Comparison of ENCODE assay signal across 18 cellular contexts in the genomic region with DNA sequence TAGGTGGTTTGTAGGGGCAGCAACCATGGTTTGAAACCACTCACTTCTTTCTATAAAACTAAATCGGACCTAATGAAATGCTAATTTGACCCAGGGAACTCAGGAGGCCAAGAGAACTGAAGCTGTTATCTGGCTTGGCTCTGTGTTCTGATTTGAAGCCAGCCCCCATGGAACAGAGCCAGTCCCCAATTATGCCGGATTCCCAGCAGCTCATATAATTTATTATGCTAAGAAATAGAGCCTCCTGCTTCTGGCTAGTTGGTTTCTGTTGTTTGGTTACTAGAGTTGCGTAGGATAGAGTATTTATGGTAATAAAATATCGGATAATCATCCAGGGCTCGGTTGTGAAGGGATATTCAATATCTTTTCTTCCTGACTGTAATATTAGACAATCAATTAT.
A peak's percentile ranks its signal among the peaks of the same experiment; 100 is the strongest.
DNase-seq lines count a peak whose midpoint lies in the region; ATAC-seq and TF ChIP-seq lines count a peak whose summit lies in the region.
"Had no signal": no experiment of that assay in that cellular context is flagged by ENCODE, and none has a peak within 500 bp of the region (broad histone marks: within the 10 kb centered on the region; RNA-seq: fewer than 3 reads in every experiment).

No MANE protein-coding gene starts in this region.

- peaks cover 0 to 4% (median 0%) of the 10 kb centered on the region in 7 donors for H3K27me3 ChIP-seq in heart right ventricle
- H3K27me3 ChIP-seq in testis, result no peaks in the 10 kb centered on the region
- H3K27me3 ChIP-seq: cardiac muscle cell, MG63 had no signal

- H3K36me3 ChIP-seq in heart right ventricle (no peaks in the 10 kb centered on the region), testis (ENCODE audit: low read depth, missing control alignments) (no peaks in the 10 kb centered on the region)
- H3K36me3 ChIP-seq: cardiac muscle cell, MG63 had no signal

- TF ChIP-seq POLR2A in testis (IDR thresholded peaks at IDR 0.05), result no peak

- peaks cover 9 to 66% (median 41%) of the 10 kb centered on the region in 9 donors for H3K4me1 ChIP-seq in heart right ventricle
- peaks cover 14% of the 10 kb centered on the region for H3K4me1 ChIP-seq in testis

- WGBS in heart right ventricle, 2 donors, result 19 to 28% methylated on average over 5 of the region's 5 CpGs
- WGBS in testis, 2 donors, result 52 to 55% methylated on average over 5 of the region's 5 CpGs

- intact Hi-C loops in heart right ventricle (cut with DNase I), result no loop called here
- intact Hi-C loops in testis (cut with DNase I; ENCODE audit: low total_unique reads), result no loop called here

- H3K4me3 ChIP-seq in heart right ventricle (no peak overlapping the region), testis (no peak overlapping the region)
- H3K4me3 ChIP-seq: cardiac muscle cell, MG63 had no signal

- H3K27ac ChIP-seq in VCaP (peak overlapping the region; percentile 15), heart right ventricle (peak overlapping the region in 7 of 10 donors; percentile 18 to 71 (median 46)), testis (peak overlapping the region in 1 of 2 donors; percentile 22)
- H3K27ac ChIP-seq: 22Rv1, cardiac muscle cell had no signal

- H3K9me3 ChIP-seq in heart right ventricle, result no peaks in the 10 kb centered on the region
- no peaks in the 10 kb centered on the region for H3K9me3 ChIP-seq in testis
- H3K9me3 ChIP-seq: MG63 had no signal

- no peak for TF ChIP-seq CTCF in VCaP (conservative IDR thresholded peaks at IDR 0.05)
- TF ChIP-seq CTCF in heart right ventricle (IDR thresholded peaks at IDR 0.05), result no peak
- no peak for TF ChIP-seq CTCF in testis (IDR thresholded peaks at IDR 0.05)

- DNase-seq in NCI-H1694 treated with DMSO at 0.1 percent for 48 hours (lab: John Stamatoyannopoulos, UW), result peak; percentile 9
- DNase-seq in NCI-H1694 (lab: John Stamatoyannopoulos, UW), result no peak
- DNase-seq in heart right ventricle, result peak; percentile 35 to 55
- peak; percentile 56 for DNase-seq in testis
- DNase-seq in HT-29 (ENCODE audit: low spot score), result no peak
- DNase-seq in activated naive CD4-positive, alpha-beta T cell (lab: John Stamatoyannopoulos, UW), result no peak
- DNase-seq: activated CD8-positive, alpha-beta memory T cell treated with anti-CD3 and anti-CD28 coated beads, Interleukin-2, amount 10 ng/mL, durations not matched to agents 7 days and 5 days; CD8-positive, alpha-beta T cell; hippocampal formation; MG63; naive thymus-derived CD4-positive, alpha-beta T cell; NCI-H2227 treated with DMSO at 0.1 percent for 48 hours; OCI-M1; stimulated activated CD4-positive, alpha-beta T cell treated with anti-CD3 and anti-CD28 coated beads, Interleukin-2, amount 100 ng/mL, for 24 hours had no signal

- ATAC-seq in heart right ventricle (peak; percentile 50 to 78 (median 72)), GM18868 (IDR thresholded peaks at IDR 0.05; ENCODE audit: unreplicated experiment) (no peak)
- ATAC-seq: activated CD8-positive, alpha-beta memory T cell treated with anti-CD3 and anti-CD28 coated beads, Interleukin-2, amount 10 ng/mL, durations not matched to agents 7 days and 5 days; CD8-positive, alpha-beta T cell; naive thymus-derived CD4-positive, alpha-beta T cell had no signal

Comparison
In these comparisons a context has a peak if more than half of its experiments do, and no peak if none do; other contexts are left out.
1. DNase-seq: peak in NCI-H1694 treated with DMSO at 0.1 percent for 48 hours (single experiment), heart right ventricle (2 of 2) and testis (single experiment); none in NCI-H1694 (single experiment), HT-29 (single experiment) and activated naive CD4-positive, alpha-beta T cell (0 of 4).